Comparison of ENCODE assay signal across 10 cellular contexts in genomic region chr5:80182802-80183645, GRCh38.
A peak's percentile ranks its signal among the peaks of the same experiment; 100 is the strongest.
DNase-seq lines count a peak whose midpoint lies in the region; ATAC-seq and TF ChIP-seq lines count a peak whose summit lies in the region.
"Had no signal": no experiment of that assay in that cellular context is flagged by ENCODE, and none has a peak within 500 bp of the region (broad histone marks: within the 10 kb centered on the region; RNA-seq: fewer than 3 reads in every experiment).

No MANE protein-coding gene starts in this region.

- H3K4me1 ChIP-seq in heart right ventricle (peaks cover 6 to 59% (median 49%) of the 10 kb centered on the region in 9 donors), upper lobe of right lung (peaks cover 49% of the 10 kb centered on the region)

- no peaks in the 10 kb centered on the region for H3K9me3 Mint-ChIP-seq in activated CD4-positive, alpha-beta memory T cell treated with anti-CD3 and anti-CD28 coated beads, Interleukin-2, amount 10 ng/mL, durations not matched to agents 7 days and 5 days

- WGBS in heart right ventricle, 2 donors = 59 to 77% methylated on average over 7 of the region's 7 CpGs

- intact Hi-C loops in heart right ventricle (cut with DNase I) (loop anchor here in 1 of 10 donors (5.0 kb wide), 1 partner anchor 36 kb away; no protein-coding TSS in a partner anchor), cardiac septum (cut with DNase I) (no loop called here), left colon (cut with DNase I, micrococcal nuclease) (no loop called here), upper lobe of right lung (cut with DNase I) (no loop called here)

- peak overlapping the region in 3 of 10 donors; percentile 1 to 49 (median 24) for H3K27ac ChIP-seq in heart right ventricle
- H3K27ac ChIP-seq in upper lobe of right lung = peak overlapping the region; percentile 60
- no peak overlapping the region for H3K27ac ChIP-seq in WERI-Rb-1

- H3K4me3 Mint-ChIP-seq in activated CD4-positive, alpha-beta memory T cell treated with anti-CD3 and anti-CD28 coated beads, Interleukin-2, amount 10 ng/mL, durations not matched to agents 7 days and 5 days = no peak overlapping the region

- H3K4me3 ChIP-seq in heart right ventricle = no peak overlapping the region
- no peak overlapping the region for H3K4me3 ChIP-seq in upper lobe of right lung
- no peak overlapping the region for H3K4me3 ChIP-seq in WERI-Rb-1 (ENCODE audit: low read depth, low read length)

- no peaks in the 10 kb centered on the region for H3K27me3 Mint-ChIP-seq in activated CD4-positive, alpha-beta memory T cell treated with anti-CD3 and anti-CD28 coated beads, Interleukin-2, amount 10 ng/mL, durations not matched to agents 7 days and 5 days

- peaks cover 81% of the 10 kb centered on the region for H3K4me1 Mint-ChIP-seq in activated CD4-positive, alpha-beta memory T cell treated with anti-CD3 and anti-CD28 coated beads, Interleukin-2, amount 10 ng/mL, durations not matched to agents 7 days and 5 days

- no peaks in the 10 kb centered on the region for H3K36me3 ChIP-seq in heart right ventricle
- no peaks in the 10 kb centered on the region for H3K36me3 ChIP-seq in upper lobe of right lung
- no peaks in the 10 kb centered on the region for H3K36me3 ChIP-seq in WERI-Rb-1

- peak in 5 of 8 donors; percentile 29 to 50 (median 38) for ATAC-seq in heart right ventricle
- ATAC-seq in left colon = peak; percentile 4
- ATAC-seq in upper lobe of right lung = no peak

- peaks cover 56% of the 10 kb centered on the region for H3K36me3 Mint-ChIP-seq in activated CD4-positive, alpha-beta memory T cell treated with anti-CD3 and anti-CD28 coated beads, Interleukin-2, amount 10 ng/mL, durations not matched to agents 7 days and 5 days (ENCODE audit: low read depth)

- DNase-seq in heart right ventricle (no peak), cardiac septum (ENCODE audit: low spot score) (no peak), left colon (no peak), upper lobe of right lung (no peak), WERI-Rb-1 (no peak), NCI-H446 (lab: John Stamatoyannopoulos, UW) (no peak), COR-L47 (lab: John Stamatoyannopoulos, UW) (no peak)
- DNase-seq in activated CD4-positive, alpha-beta memory T cell treated with anti-CD3 and anti-CD28 coated beads, Interleukin-2, amount 10 ng/mL, durations not matched to agents 7 days and 5 days = no peak
- DNase-seq: DMS79; stimulated activated CD4-positive, alpha-beta T cell treated with anti-CD3 and anti-CD28 coated beads, Interleukin-4, amount 100 ng/mL, for 24 hours had no signal

- H3K27ac Mint-ChIP-seq in activated CD4-positive, alpha-beta memory T cell treated with anti-CD3 and anti-CD28 coated beads, Interleukin-2, amount 10 ng/mL, durations not matched to agents 7 days and 5 days = peak overlapping the region; percentile 89

- POLR2A ChIA-PET in activated CD4-positive, alpha-beta memory T cell treated with anti-CD3 and anti-CD28 coated beads, Interleukin-2, amount 10 ng/mL, durations not matched to agents 7 days and 5 days (lab: Charles Lee) = interaction anchor here (0.9 to 21.1 kb wide), 8 partner anchors 10 to 71 kb away, joined by 3 to 397 read pairs (median 6); partner anchors contain the start of gene SERINC5

- TF ChIP-seq CTCF in heart right ventricle (IDR thresholded peaks at IDR 0.05) (no peak), upper lobe of right lung (IDR thresholded peaks at IDR 0.05) (no peak), WERI-Rb-1 (IDR thresholded peaks at IDR 0.05; ENCODE audit: low read depth, low read length) (no peak)

- H3K9me3 ChIP-seq in heart right ventricle = no peaks in the 10 kb centered on the region
- no peaks in the 10 kb centered on the region for H3K9me3 ChIP-seq in upper lobe of right lung
- no peaks in the 10 kb centered on the region for H3K9me3 ChIP-seq in WERI-Rb-1 (ENCODE audit: severe bottlenecking)

- CTCF ChIA-PET in activated CD4-positive, alpha-beta memory T cell treated with anti-CD3 and anti-CD28 coated beads, Interleukin-2, amount 10 ng/mL, durations not matched to agents 7 days and 5 days (lab: Charles Lee) = interaction anchor here (0.5 to 2.5 kb wide), 4 partner anchors 10 to 1012 kb away, joined by 3 to 6 read pairs (median 4); no protein-coding TSS in a partner anchor

- H3K27me3 ChIP-seq in heart right ventricle (no peaks in the 10 kb centered on the region), upper lobe of right lung (no peaks in the 10 kb centered on the region), WERI-Rb-1 (ENCODE audit: insufficient read depth, low read depth, severe bottlenecking) (no peaks in the 10 kb centered on the region)
